Comparison of ENCODE assay signal across 27 cellular contexts in the genomic region with DNA sequence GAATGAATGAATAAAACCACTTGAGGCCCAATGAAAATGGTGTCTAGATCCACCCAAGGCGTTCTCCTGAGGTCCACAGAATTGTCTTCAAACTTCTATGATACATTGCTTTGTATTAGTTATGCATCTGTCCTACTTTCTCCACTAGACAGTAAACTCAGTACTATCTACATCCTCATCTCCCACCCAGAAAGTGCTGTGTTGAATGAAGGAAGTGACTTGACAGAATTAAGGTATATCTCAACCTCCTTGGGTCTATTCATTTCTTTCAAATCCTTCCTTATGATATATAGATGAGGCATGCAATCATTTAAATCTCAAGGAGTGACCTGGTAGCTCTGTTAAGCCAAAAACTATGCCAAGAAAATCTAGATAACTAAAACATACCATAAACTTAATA. TPM values are rescaled to one million over a fixed set of nuclear protein-coding genes. Genes with fewer than 3 reads are reported as not detected.
"Had no signal": no experiment of that assay in that cellular context is flagged by ENCODE, and none has a peak within 500 bp of the region (broad histone marks: within the 10 kb centered on the region; RNA-seq: fewer than 3 reads in every experiment).

No MANE protein-coding gene starts in this region.

- DNase-seq: effector memory CD4-positive, alpha-beta T cell; gastrocnemius medialis; heart right ventricle; hypothalamus; kidney glomerular epithelial cell; mammary epithelial cell; occipital lobe; pancreas; right lobe of liver; stimulated activated CD4-positive, alpha-beta T cell treated with anti-CD3 and anti-CD28 coated beads, Interleukin-4, amount 100 ng/mL, for 24 hours; upper lobe of right lung had no signal

- FAIRE-seq: endometrium, islet of Langerhans, pancreas had no signal

- H3K27me3 ChIP-seq: gastrocnemius medialis, heart right ventricle, pancreas, right lobe of liver, tibial nerve, upper lobe of right lung, vagina had no signal

- H3K27ac ChIP-seq: gastrocnemius medialis, heart right ventricle, pancreas, prostate gland, right lobe of liver, tibial nerve, upper lobe of right lung, vagina had no signal

- H3K27me3 Mint-ChIP-seq: stimulated activated memory B cell treated with anti-CD40 and anti-IgM and Interleukin-4, amounts not matched to agents 10 μg/mL and 1 μg/mL and 100 μg/mL, for 72 hours; stimulated activated naive CD8-positive, alpha-beta T cell treated with anti-CD3 and anti-CD28 coated beads, Interleukin-15, Interleukin-2, amounts not matched to agents 100 ng/mL and 50 ng/mL, for 24 hours had no signal

- H3K9me3 ChIP-seq: gastrocnemius medialis, pancreas, prostate gland, right lobe of liver, tibial nerve, upper lobe of right lung, vagina had no signal

- ATAC-seq: esophagus mucosa; gastrocnemius medialis; heart right ventricle; left lobe of liver; pancreas; right lobe of liver; stimulated activated memory B cell treated with anti-CD40 and anti-IgM and Interleukin-4, amounts not matched to agents 10 μg/mL and 1 μg/mL and 100 μg/mL, for 72 hours; upper lobe of right lung had no signal

- H3K4me1 Mint-ChIP-seq: nephron; stimulated activated memory B cell treated with anti-CD40 and anti-IgM and Interleukin-4, amounts not matched to agents 10 μg/mL and 1 μg/mL and 100 μg/mL, for 72 hours had no signal

- H3K4me3 ChIP-seq: gastrocnemius medialis, heart right ventricle, pancreas, prostate gland, right lobe of liver, tibial nerve, upper lobe of right lung, vagina had no signal

- H3K4me1 ChIP-seq: gastrocnemius medialis, heart right ventricle, pancreas, prostate gland, right lobe of liver, tibial nerve, upper lobe of right lung, vagina had no signal

- H3K36me3 ChIP-seq: prostate gland had no signal

- H3K27ac Mint-ChIP-seq: nephron; stimulated activated memory B cell treated with anti-CD40 and anti-IgM and Interleukin-4, amounts not matched to agents 10 μg/mL and 1 μg/mL and 100 μg/mL, for 72 hours; stimulated activated naive CD8-positive, alpha-beta T cell treated with anti-CD3 and anti-CD28 coated beads, Interleukin-15, Interleukin-2, amounts not matched to agents 100 ng/mL and 50 ng/mL, for 24 hours had no signal

- H3K4me3 Mint-ChIP-seq: nephron; stimulated activated memory B cell treated with anti-CD40 and anti-IgM and Interleukin-4, amounts not matched to agents 10 μg/mL and 1 μg/mL and 100 μg/mL, for 72 hours; stimulated activated naive CD8-positive, alpha-beta T cell treated with anti-CD3 and anti-CD28 coated beads, Interleukin-15, Interleukin-2, amounts not matched to agents 100 ng/mL and 50 ng/mL, for 24 hours had no signal

- H3K9me3 Mint-ChIP-seq: stimulated activated memory B cell treated with anti-CD40 and anti-IgM and Interleukin-4, amounts not matched to agents 10 μg/mL and 1 μg/mL and 100 μg/mL, for 72 hours; stimulated activated naive CD8-positive, alpha-beta T cell treated with anti-CD3 and anti-CD28 coated beads, Interleukin-15, Interleukin-2, amounts not matched to agents 100 ng/mL and 50 ng/mL, for 24 hours had no signal

RNA-seq across cellular contexts. Expression of a gene that starts 44.2 kb away (rescaled TPM):
- total RNA-seq: esophagus mucosa, fibroblast of lung, gastrocnemius medialis, heart right ventricle, left lobe of liver, mammary epithelial cell, mesenteric fat pad, mononuclear cell, occipital lobe, pancreas, prostate gland, renal cortical epithelial cell, right lobe of liver, temporal lobe, tibial nerve, upper lobe of right lung, vagina had no signal
- polyA plus RNA-seq: fibroblast of lung, heart right ventricle, mammary epithelial cell, pancreas had no signal

RNA-seq across cellular contexts. Expression of a gene that starts 55.4 kb away (rescaled TPM):
- total RNA-seq: esophagus mucosa, fibroblast of lung, gastrocnemius medialis, heart right ventricle, left lobe of liver, lower leg skin, mammary epithelial cell, mesenteric fat pad, mononuclear cell, occipital lobe, pancreas, prostate gland, renal cortical epithelial cell, right lobe of liver, temporal lobe, tibial nerve, upper lobe of right lung, vagina had no signal
- polyA plus RNA-seq: fibroblast of lung, heart right ventricle, mammary epithelial cell, pancreas had no signal
